Comparison of ENCODE assay signal across 1 cellular context in genomic region chr2:119693967-119694366, GRCh38.
A peak's percentile ranks its signal among the peaks of the same experiment; 100 is the strongest.
TF ChIP-seq lines count a peak whose summit lies in the region.

No MANE protein-coding gene starts in this region.

TF ChIP-seq in HepG2, 621 proteins besides CTCF, POLR2A, EP300 and RAD21 (continued from another document and continues in another):
- TF ChIP-seq NFAT5 (CRISPR knock-in tag; IDR thresholded peaks at IDR 0.05), result no peak
- no peak for TF ChIP-seq GPBP1L1 (CRISPR knock-in tag; IDR thresholded peaks at IDR 0.05)
- TF ChIP-seq ZNF18 (CRISPR knock-in tag; IDR thresholded peaks at IDR 0.05; ENCODE audit: insufficient replicate concordance), result no peak
- no peak for TF ChIP-seq ZNF75D (CRISPR knock-in tag; IDR thresholded peaks at IDR 0.05; ENCODE audit: borderline replicate concordance)
- no peak for TF ChIP-seq MYNN (CRISPR knock-in tag; IDR thresholded peaks at IDR 0.05; ENCODE audit: low read depth)
- TF ChIP-seq GLI4 (CRISPR knock-in tag; IDR thresholded peaks at IDR 0.05; ENCODE audit: borderline replicate concordance), result no peak
- TF ChIP-seq ZNF570 (CRISPR knock-in tag; IDR thresholded peaks at IDR 0.05; ENCODE audit: borderline replicate concordance), result no peak
- TF ChIP-seq TAF1 (CRISPR knock-in tag; IDR thresholded peaks at IDR 0.05), result no peak
- no peak for TF ChIP-seq KIAA2018 (CRISPR knock-in tag; IDR thresholded peaks at IDR 0.05; ENCODE audit: borderline replicate concordance)
- no peak for TF ChIP-seq JDP2 (CRISPR knock-in tag; IDR thresholded peaks at IDR 0.05; ENCODE audit: borderline replicate concordance)
- no peak for TF ChIP-seq FOXK1 (CRISPR knock-in tag; IDR thresholded peaks at IDR 0.05; ENCODE audit: borderline replicate concordance, low read depth)
- no peak for TF ChIP-seq ZNF460 (CRISPR knock-in tag; IDR thresholded peaks at IDR 0.05; ENCODE audit: borderline replicate concordance)
- TF ChIP-seq ELF3 (CRISPR knock-in tag; IDR thresholded peaks at IDR 0.05), result no peak
- TF ChIP-seq MEIS2 (CRISPR knock-in tag; IDR thresholded peaks at IDR 0.05), result no peak
- TF ChIP-seq SNAPC4 (CRISPR knock-in tag; IDR thresholded peaks at IDR 0.05), result no peak
- no peak for TF ChIP-seq MLLT10 (CRISPR knock-in tag; IDR thresholded peaks at IDR 0.05)
- 0 out of 2 replicates have a peak, but pooled peaks have one; percentile 42 for TF ChIP-seq ZC3H13 (CRISPR knock-in tag; IDR thresholded peaks at IDR 0.05)
- no peak for TF ChIP-seq ZNF142 (CRISPR knock-in tag; IDR thresholded peaks at IDR 0.05)
- TF ChIP-seq PLRG1 (conservative IDR thresholded peaks at IDR 0.05), result no peak; the same call in 1 of the 2 replicates
- TF ChIP-seq ZMYM2 (CRISPR knock-in tag; IDR thresholded peaks at IDR 0.05), result no peak
- TF ChIP-seq TAF15 (IDR thresholded peaks at IDR 0.05; ENCODE audit: low read depth, low read length, poor library complexity, severe bottlenecking), result no peak
- no peak for TF ChIP-seq HDAC6 (IDR thresholded peaks at IDR 0.05; ENCODE audit: low read depth, low read length)
- TF ChIP-seq ZNF224 (CRISPR knock-in tag; IDR thresholded peaks at IDR 0.05), result no peak
- no peak for TF ChIP-seq ZNF615 (CRISPR knock-in tag; IDR thresholded peaks at IDR 0.05; ENCODE audit: borderline replicate concordance)
- no peak for TF ChIP-seq CBFB (CRISPR knock-in tag; IDR thresholded peaks at IDR 0.05)
- TF ChIP-seq ATF7-NPFF (CRISPR knock-in tag; IDR thresholded peaks at IDR 0.05; ENCODE audit: low read depth), result no peak
- TF ChIP-seq PHB2 (IDR thresholded peaks at IDR 0.05; ENCODE audit: partially characterized antibody), result no peak
